Comparison of ENCODE assay signal across 9 cellular contexts in genomic region chr13:94674609-94675348, GRCh38. TPM values are rescaled to one million over a fixed set of nuclear protein-coding genes. Genes with fewer than 3 reads are reported as not detected.
DNase-seq lines count a peak whose midpoint lies in the region; ATAC-seq and TF ChIP-seq lines count a peak whose summit lies in the region.
"Had no signal": no experiment of that assay in that cellular context is flagged by ENCODE, and none has a peak within 500 bp of the region (broad histone marks: within the 10 kb centered on the region; RNA-seq: fewer than 3 reads in every experiment).

No MANE protein-coding gene starts in this region.

- H3K27ac ChIP-seq in spleen, result no peak overlapping the region

- no peaks in the 10 kb centered on the region for H3K36me3 ChIP-seq in spleen

- H3K4me3 ChIP-seq in spleen, result no peak overlapping the region

- peaks cover 0 to 39% (median 0%) of the 10 kb centered on the region in 7 donors for H3K27me3 ChIP-seq in spleen (replicated peaks in 1 of 7)

- intact Hi-C loops in spleen (cut with DNase I; ENCODE audit: low total_unique reads), result no loop called here

- DNase-seq in AG08396 (ENCODE audit: low spot score) (peak; percentile 30), GM13977 (ENCODE audit: low spot score) (peak; percentile 50), NCI-H774 (lab: John Stamatoyannopoulos, UW) (peak; percentile 74), activated T-cell treated with anti-CD3 and anti-CD28 coated beads for 48 hours (ENCODE audit: low read depth) (peak; percentile 25), glomerular endothelial cell (ENCODE audit: extremely low read depth, low read depth, low spot score) (peak; percentile 36), spleen (no peak)

- H3K9me3 ChIP-seq in spleen, result no peaks in the 10 kb centered on the region

- ATAC-seq in HG03354 (IDR thresholded peaks at IDR 0.05; ENCODE audit: poor library complexity, severe bottlenecking, unreplicated experiment), result peak; percentile 90
- ATAC-seq in HG02970 (IDR thresholded peaks at IDR 0.05; ENCODE audit: low FRiP score, unreplicated experiment), result no peak

- 23 to 39% (median 33%) methylated on average over 5 of the region's 5 CpGs for WGBS in spleen, 5 donors

- peak; percentile 76 for TF ChIP-seq CTCF in GM13977 (IDR thresholded peaks at IDR 0.05; ENCODE audit: extremely low read depth, insufficient read depth, missing control alignments)
- TF ChIP-seq CTCF in spleen (IDR thresholded peaks at IDR 0.05 in 8 of 11, conservative IDR thresholded peaks at IDR 0.05 in 3 of 11), result peak in 6 of 11 experiments; percentile 18 to 61 (median 54)

- no peak for TF ChIP-seq POLR2A in spleen (IDR thresholded peaks at IDR 0.05)

- no peaks in the 10 kb centered on the region for H3K4me1 ChIP-seq in spleen

- in situ Hi-C loops in GM13977 (cut with MboI; ENCODE audit: low pct_unique_long_range_greater_than_20kb, low sequenced_read_pairs, unreplicated experiment), result loop anchor here (25.0 kb wide), 1 partner anchor 738 kb away; no protein-coding TSS in a partner anchor

RNA-seq across cellular contexts. Expression of gene SOX21, which starts 37.6 kb away (rescaled TPM):
- total RNA-seq in glomerular endothelial cell, result not detected in 2 replicates
- not detected for total RNA-seq in spleen
- not detected for polyA plus RNA-seq in spleen
- total RNA-seq: subcutaneous adipose tissue had no signal
